Comparison of ENCODE assay signal across 18 cellular contexts in genomic region chrX:153755136-153755535, GRCh38. TPM values are rescaled to one million over a fixed set of nuclear protein-coding genes. Genes with fewer than 3 reads are reported as not detected.
DNase-seq lines count a peak whose midpoint lies in the region; ATAC-seq, FAIRE-seq and TF ChIP-seq lines count a peak whose summit lies in the region.
"Had no signal": no experiment of that assay in that cellular context is flagged by ENCODE, and none has a peak within 500 bp of the region (broad histone marks: within the 10 kb centered on the region; RNA-seq: fewer than 3 reads in every experiment).

No MANE protein-coding gene starts in this region.

- no peaks in the 10 kb centered on the region for H4K20me1 ChIP-seq in HepG2 (ENCODE audit: insufficient read depth, low read length)
- H4K20me1 ChIP-seq: BLaER1 had no signal

- FAIRE-seq in HepG2 (lab: Jason Lieb, UNC) = no peak

- no peaks in the 10 kb centered on the region for H3K79me2 ChIP-seq in HepG2 (ENCODE audit: insufficient read depth, low read length)

- H3K36me3 ChIP-seq in HepG2 (replicated peaks in 1 of 2; ENCODE audit: control insufficient read depth in 1 of 2, insufficient read depth in 2 of 2, low read length in 2 of 2) (no peaks in the 10 kb centered on the region), right lobe of liver (no peaks in the 10 kb centered on the region)
- H3K36me3 ChIP-seq: BLaER1, HAP-1 had no signal

- TF ChIP-seq POLR2A in HepG2 (IDR thresholded peaks at IDR 0.05; ENCODE audit: insufficient read depth in 1 of 2, low read depth in 2 of 2, low read length in 2 of 2) (no peak), right lobe of liver (IDR thresholded peaks at IDR 0.05) (no peak)

- H3K4me3 ChIP-seq in HepG2 (replicated peaks in 1 of 3; ENCODE audit: insufficient read depth in 1 of 3, low read depth in 2 of 3, low read length in 3 of 3) (no peak overlapping the region), right lobe of liver (no peak overlapping the region)
- H3K4me3 ChIP-seq: BLaER1, HAP-1 had no signal

- no peak for TF ChIP-seq RAD21 in HepG2 (CRISPR knock-in tag; IDR thresholded peaks at IDR 0.05)

- in situ Hi-C loops in HepG2 (cut with HindIII; ENCODE audit: extremely low pct_ligation_motif_present, low pct_unique_long_range_greater_than_20kb) = no loop called here

- WGBS in HepG2 (ENCODE audit: low lambda C conversion rate) = 0% methylated on average over 1 of the region's 1 CpG
- 73% methylated on average over 1 of the region's 1 CpG for WGBS in right lobe of liver (ENCODE audit: insufficient coverage, low coverage, low lambda C conversion rate, missing lambda C conversion rate)

- DNase-seq in HepG2 (ENCODE audit: low spot score) = no peak
- DNase-seq in right lobe of liver = no peak
- DNase-seq in RPMI8226 = peak; percentile 21
- no peak for DNase-seq in foreskin keratinocyte
- DNase-seq in activated effector memory CD4-positive, alpha-beta T cell treated with Interleukin-2 at 50 U/mL for 16 hours = no peak
- DNase-seq: 8988T, AML-193, DMS53, GF-D8, GOT3, HFFc6, IMR-90, KG1 had no signal

- H3K9ac ChIP-seq in HepG2 (ENCODE audit: insufficient read depth, low read depth, low read length) = no peak overlapping the region
- H3K9ac ChIP-seq: BLaER1 had no signal

- CTCF ChIA-PET in HepG2 (lab: Yijun Ruan, JAX; ENCODE audit: low intra/inter-chr PET ratio, low total read pairs) = no interaction called here

- H3K27me3 ChIP-seq in HepG2 (ENCODE audit: control insufficient read depth in 1 of 2, insufficient read depth in 2 of 2, low read length in 2 of 2) (no peaks in the 10 kb centered on the region), right lobe of liver (no peaks in the 10 kb centered on the region), foreskin keratinocyte (no peaks in the 10 kb centered on the region)

- no TSS peak for BruUV-seq in HepG2 (replicated peaks; lab: Mats Ljungman, UMichigan)

- TF ChIP-seq EP300 in HepG2 (IDR thresholded peaks at IDR 0.05; ENCODE audit: low read depth in 2 of 2, low read length in 2 of 2) = no peak
- no peak for TF ChIP-seq EP300 in HepG2 (CRISPR knock-in tag; IDR thresholded peaks at IDR 0.05; ENCODE audit: borderline replicate concordance)

- POLR2A ChIA-PET in HepG2 (lab: Yijun Ruan, JAX) = no interaction called here

- H3K9me3 ChIP-seq in HepG2 (ENCODE audit: low read length) (no peaks in the 10 kb centered on the region), right lobe of liver (peaks cover 0 to 8% (median 0%) of the 10 kb centered on the region in 4 donors)

- H2AFZ ChIP-seq in HepG2 (ENCODE audit: low read length) = no peak overlapping the region

- TF ChIP-seq CTCF in HepG2 (CRISPR knock-in tag; IDR thresholded peaks at IDR 0.05) = no peak
- TF ChIP-seq CTCF in right lobe of liver (IDR thresholded peaks at IDR 0.05) = no peak
- peak; percentile 22 for TF ChIP-seq CTCF in foreskin keratinocyte (conservative IDR thresholded peaks at IDR 0.05)

- no peak overlapping the region for H3K4me2 ChIP-seq in HepG2 (ENCODE audit: low read depth, low read length)
- H3K4me2 ChIP-seq: BLaER1 had no signal

- H3K27ac ChIP-seq in HepG2 (ENCODE audit: extremely low read length, insufficient read depth, low read length) (no peak overlapping the region), right lobe of liver (no peak overlapping the region), foreskin keratinocyte (no peak overlapping the region)
- H3K27ac ChIP-seq: BLaER1, HL-60 had no signal

- H3K4me1 ChIP-seq in HepG2 (ENCODE audit: insufficient read depth, low read length) (peaks cover 11% of the 10 kb centered on the region), right lobe of liver (no peaks in the 10 kb centered on the region), foreskin keratinocyte (no peaks in the 10 kb centered on the region)
- H3K4me1 ChIP-seq: HAP-1 had no signal

- ATAC-seq in HepG2 = no peak; the same call in 2 of the 3 replicates
- ATAC-seq in right lobe of liver = no peak
- ATAC-seq in foreskin keratinocyte = no peak
- ATAC-seq in GM21360 (IDR thresholded peaks at IDR 0.05; ENCODE audit: unreplicated experiment) = no peak
- ATAC-seq in HG02759 (IDR thresholded peaks at IDR 0.05; ENCODE audit: unreplicated experiment) = no peak

- intact Hi-C loops in HepG2 (cut with micrococcal nuclease; ENCODE audit: unreplicated experiment) = no loop called here
- intact Hi-C loops in right lobe of liver (cut with DNase I) = no loop called here

RNA-seq across cellular contexts. Expression of gene PLXNB3, which starts 8.9 kb away (rescaled TPM):
- 1.2 and 3.0 TPM in 2 replicates for total RNA-seq in HepG2 (2016; rRNA removed; fragmentation: Illumina TruSeq; extraction: Trizol)
- 0.20 and 0.62 TPM in 2 replicates for total RNA-seq in HepG2 (2016; cell fraction: cytosol; rRNA removed; fragmentation: Illumina TruSeq; extraction: Trizol; ENCODE audit: low read depth)
- 0.51 and 3.2 TPM in 2 replicates for total RNA-seq in HepG2 (2016; cell fraction: insoluble cytoplasmic fraction; rRNA removed; fragmentation: Illumina TruSeq; extraction: Trizol)
- 0.90 and 1.4 TPM in 2 replicates for total RNA-seq in HepG2 (2016; cell fraction: membrane; rRNA removed; fragmentation: Illumina TruSeq; extraction: Trizol)
- total RNA-seq in HepG2 (2016; cell fraction: nucleus; rRNA removed; fragmentation: Illumina TruSeq; extraction: Trizol) = 3.6 and 5.9 TPM in 2 replicates
- polyA plus RNA-seq in HepG2 (2011; rRNA removed) = 6.9 and 8.1 TPM in 2 replicates
- polyA plus RNA-seq in HepG2 (2011; cell fraction: cytosol; rRNA removed) = 2.0 and 3.8 TPM in 2 replicates
- 40.4 and 58.7 TPM in 2 replicates for polyA plus RNA-seq in HepG2 (2011; cell fraction: nucleus; rRNA removed)
- polyA plus RNA-seq in HepG2 (2012) = 3.4 and 5.7 TPM in 2 replicates
- polyA plus RNA-seq in HepG2 (2016; cell fraction: cytosol; fragmentation: Illumina TruSeq; extraction: Trizol; ENCODE audit: low read depth) = 0.61 and 0.93 TPM in 2 replicates
- polyA plus RNA-seq in HepG2 (2016; cell fraction: insoluble cytoplasmic fraction; fragmentation: Illumina TruSeq; extraction: Trizol; ENCODE audit: low read depth) = 1.8 and 2.9 TPM in 2 replicates
- polyA plus RNA-seq in HepG2 (2016; cell fraction: membrane; fragmentation: Illumina TruSeq; extraction: Trizol; ENCODE audit: low read depth) = 2.0 and 2.3 TPM in 2 replicates
- 20.2 and 27.0 TPM in 2 replicates for polyA plus RNA-seq in HepG2 (2016; cell fraction: nucleus; fragmentation: Illumina TruSeq; extraction: Trizol; ENCODE audit: insufficient read depth, low read depth)
- 0.68 and 8.0 TPM in 2 replicates for polyA minus RNA-seq in HepG2 (2011; rRNA and poly(A)+ RNA removed; ENCODE audit: low replicate concordance)
- polyA minus RNA-seq in HepG2 (2011; cell fraction: cytosol; rRNA and poly(A)+ RNA removed) = 5.1 and 5.5 TPM in 2 replicates
- 5.0 and 6.8 TPM in 2 replicates for polyA minus RNA-seq in HepG2 (2011; cell fraction: nucleus; rRNA and poly(A)+ RNA removed)
- total RNA-seq in right lobe of liver = 1 to 10 TPM in 3 of 6 experiments, under 1 TPM in 3; 0.55 to 1.7 (median 0.94) TPM
- 5.3 and 5.4 TPM in 2 replicates for total RNA-seq in foreskin keratinocyte
- polyA plus RNA-seq in foreskin keratinocyte = 6.1 and 8.3 TPM in 2 replicates

RNA-seq across cellular contexts. Expression of gene SRPK3, which starts 25.7 kb away (rescaled TPM):
- 0.22 TPM in 1 of 2 replicates, not detected in the other for total RNA-seq in HepG2 (2016; rRNA removed; fragmentation: Illumina TruSeq; extraction: Trizol)
- not detected in 2 replicates for total RNA-seq in HepG2 (2016; cell fraction: cytosol; rRNA removed; fragmentation: Illumina TruSeq; extraction: Trizol; ENCODE audit: low read depth)
- total RNA-seq in HepG2 (2016; cell fraction: insoluble cytoplasmic fraction; rRNA removed; fragmentation: Illumina TruSeq; extraction: Trizol) = 0.09 TPM in 1 of 2 replicates, not detected in the other
- total RNA-seq in HepG2 (2016; cell fraction: membrane; rRNA removed; fragmentation: Illumina TruSeq; extraction: Trizol) = 0.07 TPM in 1 of 2 replicates, not detected in the other
- total RNA-seq in HepG2 (2016; cell fraction: nucleus; rRNA removed; fragmentation: Illumina TruSeq; extraction: Trizol) = not detected in 2 replicates
- polyA plus RNA-seq in HepG2 (2011; rRNA removed) = 0.10 and 0.30 TPM in 2 replicates
- 0.03 and 0.13 TPM in 2 replicates for polyA plus RNA-seq in HepG2 (2011; cell fraction: cytosol; rRNA removed)
- polyA plus RNA-seq in HepG2 (2011; cell fraction: nucleus; rRNA removed) = 0.93 and 2.1 TPM in 2 replicates
- 0.07 and 0.15 TPM in 2 replicates for polyA plus RNA-seq in HepG2 (2012)
- 0.16 and 0.37 TPM in 2 replicates for polyA plus RNA-seq in HepG2 (2016; cell fraction: cytosol; fragmentation: Illumina TruSeq; extraction: Trizol; ENCODE audit: low read depth)
- polyA plus RNA-seq in HepG2 (2016; cell fraction: insoluble cytoplasmic fraction; fragmentation: Illumina TruSeq; extraction: Trizol; ENCODE audit: low read depth) = not detected in 2 replicates
- polyA plus RNA-seq in HepG2 (2016; cell fraction: membrane; fragmentation: Illumina TruSeq; extraction: Trizol; ENCODE audit: low read depth) = 0.14 TPM in 1 of 2 replicates, not detected in the other
- 0.57 TPM in 1 of 2 replicates, not detected in the other for polyA plus RNA-seq in HepG2 (2016; cell fraction: nucleus; fragmentation: Illumina TruSeq; extraction: Trizol; ENCODE audit: insufficient read depth, low read depth)
- polyA minus RNA-seq in HepG2 (2011; rRNA and poly(A)+ RNA removed; ENCODE audit: low replicate concordance) = 0.06 TPM in 1 of 2 replicates, not detected in the other
- polyA minus RNA-seq in HepG2 (2011; cell fraction: cytosol; rRNA and poly(A)+ RNA removed) = not detected in 2 replicates
- not detected in 2 replicates for polyA minus RNA-seq in HepG2 (2011; cell fraction: nucleus; rRNA and poly(A)+ RNA removed)
- not detected for total RNA-seq in right lobe of liver
- 0.03 and 0.04 TPM in 2 replicates for total RNA-seq in foreskin keratinocyte
- polyA plus RNA-seq in foreskin keratinocyte = 0.10 and 0.15 TPM in 2 replicates

RNA-seq across cellular contexts. Expression of gene ABCD1, which starts 30.5 kb away (rescaled TPM):
- total RNA-seq in HepG2 (2016; rRNA removed; fragmentation: Illumina TruSeq; extraction: Trizol) = 10.1 and 15.9 TPM in 2 replicates
- total RNA-seq in HepG2 (2016; cell fraction: cytosol; rRNA removed; fragmentation: Illumina TruSeq; extraction: Trizol; ENCODE audit: low read depth) = 1.6 and 2.0 TPM in 2 replicates
- 9.1 and 16.2 TPM in 2 replicates for total RNA-seq in HepG2 (2016; cell fraction: insoluble cytoplasmic fraction; rRNA removed; fragmentation: Illumina TruSeq; extraction: Trizol)
- total RNA-seq in HepG2 (2016; cell fraction: membrane; rRNA removed; fragmentation: Illumina TruSeq; extraction: Trizol) = 5.1 and 7.8 TPM in 2 replicates
- 14.6 and 18.2 TPM in 2 replicates for total RNA-seq in HepG2 (2016; cell fraction: nucleus; rRNA removed; fragmentation: Illumina TruSeq; extraction: Trizol)
- 11.4 and 15.4 TPM in 2 replicates for polyA plus RNA-seq in HepG2 (2011; rRNA removed)
- polyA plus RNA-seq in HepG2 (2011; cell fraction: cytosol; rRNA removed) = 7.2 and 9.7 TPM in 2 replicates
- 50.2 and 59.9 TPM in 2 replicates for polyA plus RNA-seq in HepG2 (2011; cell fraction: nucleus; rRNA removed)
- polyA plus RNA-seq in HepG2 (2012) = 19.7 and 23.2 TPM in 2 replicates
- 2.1 and 2.2 TPM in 2 replicates for polyA plus RNA-seq in HepG2 (2016; cell fraction: cytosol; fragmentation: Illumina TruSeq; extraction: Trizol; ENCODE audit: low read depth)
- 8.6 and 12.6 TPM in 2 replicates for polyA plus RNA-seq in HepG2 (2016; cell fraction: insoluble cytoplasmic fraction; fragmentation: Illumina TruSeq; extraction: Trizol; ENCODE audit: low read depth)
- polyA plus RNA-seq in HepG2 (2016; cell fraction: membrane; fragmentation: Illumina TruSeq; extraction: Trizol; ENCODE audit: low read depth) = 4.3 and 5.1 TPM in 2 replicates
- 34.6 and 36.9 TPM in 2 replicates for polyA plus RNA-seq in HepG2 (2016; cell fraction: nucleus; fragmentation: Illumina TruSeq; extraction: Trizol; ENCODE audit: insufficient read depth, low read depth)
- polyA minus RNA-seq in HepG2 (2011; rRNA and poly(A)+ RNA removed; ENCODE audit: low replicate concordance) = 25.4 and 48.9 TPM in 2 replicates
- 19.4 and 20.9 TPM in 2 replicates for polyA minus RNA-seq in HepG2 (2011; cell fraction: cytosol; rRNA and poly(A)+ RNA removed)
- 25.5 and 30.1 TPM in 2 replicates for polyA minus RNA-seq in HepG2 (2011; cell fraction: nucleus; rRNA and poly(A)+ RNA removed)
- total RNA-seq in right lobe of liver = 10 to 100 TPM in 4 of 6 experiments, 1 to 10 TPM in 2; 8.0 to 20.8 (median 10.9) TPM
- 2.2 and 3.2 TPM in 2 replicates for total RNA-seq in foreskin keratinocyte
- polyA plus RNA-seq in foreskin keratinocyte = 1.6 and 2.3 TPM in 2 replicates

RNA-seq across cellular contexts. Expression of gene BCAP31, which starts 30.9 kb away (rescaled TPM):
- total RNA-seq in HepG2 (2016; rRNA removed; fragmentation: Illumina TruSeq; extraction: Trizol) (101 and 178 TPM in 2 replicates), right lobe of liver (100 to 1,000 TPM; 100 to 126 (median 107) TPM), foreskin keratinocyte (239 and 289 TPM in 2 replicates)
- 102 and 117 TPM in 2 replicates for total RNA-seq in HepG2 (2016; cell fraction: cytosol; rRNA removed; fragmentation: Illumina TruSeq; extraction: Trizol; ENCODE audit: low read depth)
- total RNA-seq in HepG2 (2016; cell fraction: insoluble cytoplasmic fraction; rRNA removed; fragmentation: Illumina TruSeq; extraction: Trizol) = 101 and 181 TPM in 2 replicates
- total RNA-seq in HepG2 (2016; cell fraction: membrane; rRNA removed; fragmentation: Illumina TruSeq; extraction: Trizol) = 109 and 120 TPM in 2 replicates
- total RNA-seq in HepG2 (2016; cell fraction: nucleus; rRNA removed; fragmentation: Illumina TruSeq; extraction: Trizol) = 130 and 143 TPM in 2 replicates
- polyA plus RNA-seq in HepG2 (2011; rRNA removed) (139 and 155 TPM in 2 replicates), foreskin keratinocyte (275 and 350 TPM in 2 replicates)
- 152 and 160 TPM in 2 replicates for polyA plus RNA-seq in HepG2 (2011; cell fraction: cytosol; rRNA removed)
- polyA plus RNA-seq in HepG2 (2011; cell fraction: nucleus; rRNA removed) = 78.1 and 93.1 TPM in 2 replicates
- 231 and 288 TPM in 2 replicates for polyA plus RNA-seq in HepG2 (2012)
- 105 and 124 TPM in 2 replicates for polyA plus RNA-seq in HepG2 (2016; cell fraction: cytosol; fragmentation: Illumina TruSeq; extraction: Trizol; ENCODE audit: low read depth)
- polyA plus RNA-seq in HepG2 (2016; cell fraction: insoluble cytoplasmic fraction; fragmentation: Illumina TruSeq; extraction: Trizol; ENCODE audit: low read depth) = 93.2 and 96.9 TPM in 2 replicates
- 94.8 and 109 TPM in 2 replicates for polyA plus RNA-seq in HepG2 (2016; cell fraction: membrane; fragmentation: Illumina TruSeq; extraction: Trizol; ENCODE audit: low read depth)
- 219 and 236 TPM in 2 replicates for polyA plus RNA-seq in HepG2 (2016; cell fraction: nucleus; fragmentation: Illumina TruSeq; extraction: Trizol; ENCODE audit: insufficient read depth, low read depth)
- polyA minus RNA-seq in HepG2 (2011; rRNA and poly(A)+ RNA removed; ENCODE audit: low replicate concordance) = 297 and 320 TPM in 2 replicates
- polyA minus RNA-seq in HepG2 (2011; cell fraction: cytosol; rRNA and poly(A)+ RNA removed) = 61.3 and 65.4 TPM in 2 replicates
- 46.2 and 58.7 TPM in 2 replicates for polyA minus RNA-seq in HepG2 (2011; cell fraction: nucleus; rRNA and poly(A)+ RNA removed)

RNA-seq across cellular contexts. Expression of gene IDH3G, which starts 39.0 kb away (rescaled TPM):
- total RNA-seq in HepG2 (2016; rRNA removed; fragmentation: Illumina TruSeq; extraction: Trizol) = 16.2 and 18.7 TPM in 2 replicates
- total RNA-seq in HepG2 (2016; cell fraction: cytosol; rRNA removed; fragmentation: Illumina TruSeq; extraction: Trizol; ENCODE audit: low read depth) = 13.0 and 13.1 TPM in 2 replicates
- 17.8 and 20.1 TPM in 2 replicates for total RNA-seq in HepG2 (2016; cell fraction: insoluble cytoplasmic fraction; rRNA removed; fragmentation: Illumina TruSeq; extraction: Trizol)
- total RNA-seq in HepG2 (2016; cell fraction: membrane; rRNA removed; fragmentation: Illumina TruSeq; extraction: Trizol) = 8.6 and 11.1 TPM in 2 replicates
- total RNA-seq in HepG2 (2016; cell fraction: nucleus; rRNA removed; fragmentation: Illumina TruSeq; extraction: Trizol) = 12.0 and 15.0 TPM in 2 replicates
- polyA plus RNA-seq in HepG2 (2011; rRNA removed) = 35.5 and 36.0 TPM in 2 replicates
- 26.8 and 43.0 TPM in 2 replicates for polyA plus RNA-seq in HepG2 (2011; cell fraction: cytosol; rRNA removed)
- polyA plus RNA-seq in HepG2 (2011; cell fraction: nucleus; rRNA removed) = 101 and 115 TPM in 2 replicates
- polyA plus RNA-seq in HepG2 (2012) = 19.4 and 20.6 TPM in 2 replicates
- 11.0 and 12.1 TPM in 2 replicates for polyA plus RNA-seq in HepG2 (2016; cell fraction: cytosol; fragmentation: Illumina TruSeq; extraction: Trizol; ENCODE audit: low read depth)
- 24.4 and 28.5 TPM in 2 replicates for polyA plus RNA-seq in HepG2 (2016; cell fraction: insoluble cytoplasmic fraction; fragmentation: Illumina TruSeq; extraction: Trizol; ENCODE audit: low read depth)
- polyA plus RNA-seq in HepG2 (2016; cell fraction: membrane; fragmentation: Illumina TruSeq; extraction: Trizol; ENCODE audit: low read depth) = 10.0 and 10.7 TPM in 2 replicates
- 28.9 and 29.2 TPM in 2 replicates for polyA plus RNA-seq in HepG2 (2016; cell fraction: nucleus; fragmentation: Illumina TruSeq; extraction: Trizol; ENCODE audit: insufficient read depth, low read depth)
- 56.4 and 152 TPM in 2 replicates for polyA minus RNA-seq in HepG2 (2011; rRNA and poly(A)+ RNA removed; ENCODE audit: low replicate concordance)
- 11.8 and 17.8 TPM in 2 replicates for polyA minus RNA-seq in HepG2 (2011; cell fraction: cytosol; rRNA and poly(A)+ RNA removed)
- polyA minus RNA-seq in HepG2 (2011; cell fraction: nucleus; rRNA and poly(A)+ RNA removed) = 16.5 and 18.6 TPM in 2 replicates
- 10 to 100 TPM; 19.4 to 70.1 (median 27.4) TPM for total RNA-seq in right lobe of liver
- total RNA-seq in foreskin keratinocyte = 42.9 and 47.4 TPM in 2 replicates
- 57.0 and 61.4 TPM in 2 replicates for polyA plus RNA-seq in foreskin keratinocyte
